25 cellular contexts compared by ENCODE assay signal in the genomic region with DNA sequence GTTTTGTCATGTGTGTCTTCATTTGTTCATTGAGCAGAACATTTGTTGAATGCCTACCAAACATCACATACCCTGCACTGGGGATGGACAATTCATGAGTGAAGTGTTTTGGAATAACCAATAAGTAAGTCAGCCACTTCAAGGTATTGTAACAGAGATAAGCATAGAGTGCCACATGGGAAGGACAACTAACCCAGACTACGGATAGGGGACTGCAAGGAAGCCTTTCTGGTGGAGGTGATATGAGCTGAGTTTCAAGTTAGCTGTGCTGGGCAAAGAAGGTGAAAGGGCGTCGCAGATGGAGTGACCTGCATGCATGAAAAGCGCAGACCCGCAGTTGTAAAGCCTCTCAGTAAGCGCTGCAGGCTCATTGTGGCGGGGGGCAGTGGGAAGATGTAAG.
"Had no signal": no experiment of that assay in that cellular context is flagged by ENCODE, and none has a peak within 500 bp of the region (broad histone marks: within the 10 kb centered on the region; RNA-seq: fewer than 3 reads in every experiment).

No MANE protein-coding gene starts in this region.

- H3K36me3 ChIP-seq: breast epithelium had no signal

- H3K27ac ChIP-seq: breast epithelium had no signal

- H3K27ac Mint-ChIP-seq: activated CD4-positive, alpha-beta T cell treated with anti-CD3 and anti-CD28 coated beads, Interleukin-2, amount 10 ng/mL, durations not matched to agents 24 days and 14 days; activated naive CD8-positive, alpha-beta T cell had no signal

- ATAC-seq: Panc1 had no signal

- H3K9me3 ChIP-seq: breast epithelium, SJCRH30, SK-N-SH had no signal

- H3K27me3 ChIP-seq: breast epithelium, SJCRH30 had no signal

- H3K9me3 Mint-ChIP-seq: activated CD4-positive, alpha-beta T cell treated with anti-CD3 and anti-CD28 coated beads, Interleukin-2, amount 10 ng/mL, durations not matched to agents 24 days and 14 days had no signal

- H3K4me3 Mint-ChIP-seq: activated CD4-positive, alpha-beta T cell treated with anti-CD3 and anti-CD28 coated beads, Interleukin-2, amount 10 ng/mL, durations not matched to agents 24 days and 14 days; activated naive CD8-positive, alpha-beta T cell had no signal

- H3K4me3 ChIP-seq: breast epithelium, SJCRH30 had no signal

- DNase-seq: activated CD4-positive, alpha-beta T cell treated with anti-CD3 and anti-CD28 coated beads for 1 hour; activated CD4-positive, alpha-beta T cell treated with anti-CD3 and anti-CD28 coated beads, Interleukin-2, amount 10 ng/mL, durations not matched to agents 24 days and 14 days; activated CD4-positive, alpha-beta T cell treated with anti-CD3 and anti-CD28 coated beads, Interleukin-2, amount 50 U/mL, for 48 hours; activated CD8-positive, alpha-beta memory T cell treated with anti-CD3 and anti-CD28 coated beads, Interleukin-2, amount 50 U/mL, for 48 hours; activated effector memory CD4-positive, alpha-beta T cell treated with Interleukin-2 at 50 U/mL for 16 hours; activated naive CD4-positive, alpha-beta T cell; activated T-cell treated with anti-CD3 and anti-CD28 coated beads, Interleukin-2, amount 50 U/mL, for 1 hour; caudate nucleus; KG1; NCI-H1048; NCI-H146; NCI-H1930; NCI-H2171; NCI-H226; NCI-H510A treated with DMSO at 0.1 percent for 48 hours; NCI-H69; NK-92 treated with Interleukin-12 subunit alpha and Interleukin-12 subunit beta, amount 100 ng/mL, for 24 hours; OCI-M1; Right ventricle myocardium superior; RPMI8226; SJCRH30; SK-N-SH had no signal

- H3K27me3 Mint-ChIP-seq: activated CD4-positive, alpha-beta T cell treated with anti-CD3 and anti-CD28 coated beads, Interleukin-2, amount 10 ng/mL, durations not matched to agents 24 days and 14 days; activated naive CD8-positive, alpha-beta T cell had no signal
